In the genomic region with DNA sequence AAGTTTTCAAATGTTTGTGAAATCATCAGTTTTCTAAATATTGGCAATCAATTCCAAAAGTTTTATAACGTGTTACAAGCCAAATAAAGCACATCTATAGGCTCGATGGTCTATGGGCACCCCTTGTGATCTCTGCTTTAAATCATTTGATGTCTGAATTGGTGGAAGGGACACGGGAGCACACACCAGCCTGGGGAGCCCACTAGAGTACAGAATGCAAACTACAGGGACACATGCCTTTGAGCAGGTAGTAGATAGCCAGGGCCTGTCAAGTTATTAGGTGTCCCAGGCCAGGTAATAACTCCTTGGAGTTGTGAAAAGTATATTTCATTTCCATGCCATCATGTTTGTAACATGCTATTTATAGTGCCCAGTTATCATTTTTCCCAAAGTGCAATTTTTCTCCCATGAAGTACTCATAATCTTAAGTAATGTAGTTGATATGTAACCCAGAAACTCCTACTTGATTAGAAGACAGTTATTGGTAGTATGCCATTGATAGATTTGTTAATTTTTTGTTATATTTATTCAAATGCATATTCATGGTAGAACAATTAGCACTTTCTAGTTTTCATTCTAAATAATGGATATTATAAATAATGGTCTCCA, we compare ENCODE assay signal across 8 cellular contexts.
DNase-seq lines count a peak whose midpoint lies in the region; ATAC-seq, FAIRE-seq and TF ChIP-seq lines count a peak whose summit lies in the region.

No MANE protein-coding gene starts in this region.

- POLR2A ChIA-PET in activated CD8-positive, alpha-beta T cell treated with anti-CD3 and anti-CD28 coated beads for 36 hours (lab: Charles Lee) = no interaction called here

- no peak overlapping the region for H3K4me3 Mint-ChIP-seq in activated CD8-positive, alpha-beta T cell treated with anti-CD3 and anti-CD28 coated beads for 36 hours

- H3K36me3 ChIP-seq in GM06990 (ENCODE audit: control insufficient read depth, insufficient read depth, low read length) = no peaks in the 10 kb centered on the region

- no peaks in the 10 kb centered on the region for H3K36me3 Mint-ChIP-seq in activated CD8-positive, alpha-beta T cell treated with anti-CD3 and anti-CD28 coated beads for 36 hours (ENCODE audit: low read depth)

- no peaks in the 10 kb centered on the region for H3K9me3 Mint-ChIP-seq in activated CD8-positive, alpha-beta T cell treated with anti-CD3 and anti-CD28 coated beads for 36 hours

- H3K4me1 Mint-ChIP-seq in activated CD8-positive, alpha-beta T cell treated with anti-CD3 and anti-CD28 coated beads for 36 hours (ENCODE audit: low read depth) = no peaks in the 10 kb centered on the region

- FAIRE-seq in H54 (lab: Jason Lieb, UNC) = no peak

- no peaks in the 10 kb centered on the region for H3K27me3 Mint-ChIP-seq in activated CD8-positive, alpha-beta T cell treated with anti-CD3 and anti-CD28 coated beads for 36 hours

- no peak for TF ChIP-seq POLR2A in H54 (IDR thresholded peaks at IDR 0.05; ENCODE audit: low read depth, low read length)

- peak; percentile 82 for ATAC-seq in activated CD8-positive, alpha-beta T cell treated with anti-CD3 and anti-CD28 coated beads for 36 hours
- ATAC-seq in left lobe of liver = peak; percentile 85

- H3K27me3 ChIP-seq in GM06990 (replicated peaks; ENCODE audit: control insufficient read depth, insufficient read depth, low read length) = no peaks in the 10 kb centered on the region

- H3K4me3 ChIP-seq in GM06990 (replicated peaks; ENCODE audit: low read depth, low read length) = peak overlapping the region; percentile 20
- H3K4me3 ChIP-seq in LNCaP clone FGC (ENCODE audit: low read depth, low read length) = no peak overlapping the region

- H3K27ac Mint-ChIP-seq in activated CD8-positive, alpha-beta T cell treated with anti-CD3 and anti-CD28 coated beads for 36 hours = no peak overlapping the region

- TF ChIP-seq CTCF in GM06990 (IDR thresholded peaks at IDR 0.05; ENCODE audit: insufficient read depth, low read length, poor library complexity, severe bottlenecking) (peak; percentile 94), LNCaP clone FGC (IDR thresholded peaks at IDR 0.05; ENCODE audit: control insufficient read depth, extremely low read depth, insufficient read depth) (peak; percentile 55)
- peak; percentile 30 for TF ChIP-seq CTCF in activated CD8-positive, alpha-beta T cell treated with anti-CD3 and anti-CD28 coated beads for 36 hours (IDR thresholded peaks at IDR 0.05)

- DNase-seq in 8988T = peak; percentile 21
- DNase-seq in GM06990 (ENCODE audit: extremely low read depth, insufficient read length) = peak; percentile 50
- DNase-seq in H54 (ENCODE audit: insufficient read length, low spot score) = peak; percentile 11
- no peak for DNase-seq in LNCaP clone FGC (ENCODE audit: low read depth)
- peak; percentile 34 for DNase-seq in activated CD8-positive, alpha-beta T cell treated with anti-CD3 and anti-CD28 coated beads for 36 hours
- DNase-seq in left lobe of liver (ENCODE audit: low spot score) = no peak
- no peak for DNase-seq in KG1 (lab: John Stamatoyannopoulos, UW)
- DNase-seq in dedifferentiated amniotic fluid mesenchymal stem cell (ENCODE audit: extremely low spot score) = no peak

- intact Hi-C loops in activated CD8-positive, alpha-beta T cell treated with anti-CD3 and anti-CD28 coated beads for 36 hours (cut with micrococcal nuclease) = loop anchor here (5.0 kb wide), 1 partner anchor 240 kb away; no protein-coding TSS in a partner anchor

- CTCF ChIA-PET in activated CD8-positive, alpha-beta T cell treated with anti-CD3 and anti-CD28 coated beads for 36 hours (lab: Charles Lee) = no interaction called here

Comparison
In these comparisons a context has a peak if more than half of its experiments do, and no peak if none do; other contexts are left out.
1. DNase-seq: peak in 8988T (single experiment), GM06990 (single experiment), H54 (single experiment) and activated CD8-positive, alpha-beta T cell treated with anti-CD3 and anti-CD28 coated beads for 36 hours (single experiment); none in LNCaP clone FGC (single experiment), left lobe of liver (single experiment), KG1 (single experiment) and dedifferentiated amniotic fluid mesenchymal stem cell (single experiment).
2. CTCF ChIP-seq: peak in every context shown above with its lines; median percentile 94 in GM06990; 55 in LNCaP clone FGC; 30 in activated CD8-positive, alpha-beta T cell treated with anti-CD3 and anti-CD28 coated beads for 36 hours.